Comparison of ENCODE assay signal across 1 cellular context in genomic region chr12:95143784-95144205, GRCh38.
TF ChIP-seq lines count a peak whose summit lies in the region.

No MANE protein-coding gene starts in this region.

TF ChIP-seq in SK-N-SH treated with all-trans-retinoic acid at 6 μM for 48 hours, 23 proteins besides CTCF, POLR2A, EP300 and RAD21 (continued from another document):
- TF ChIP-seq, protein P1, sequence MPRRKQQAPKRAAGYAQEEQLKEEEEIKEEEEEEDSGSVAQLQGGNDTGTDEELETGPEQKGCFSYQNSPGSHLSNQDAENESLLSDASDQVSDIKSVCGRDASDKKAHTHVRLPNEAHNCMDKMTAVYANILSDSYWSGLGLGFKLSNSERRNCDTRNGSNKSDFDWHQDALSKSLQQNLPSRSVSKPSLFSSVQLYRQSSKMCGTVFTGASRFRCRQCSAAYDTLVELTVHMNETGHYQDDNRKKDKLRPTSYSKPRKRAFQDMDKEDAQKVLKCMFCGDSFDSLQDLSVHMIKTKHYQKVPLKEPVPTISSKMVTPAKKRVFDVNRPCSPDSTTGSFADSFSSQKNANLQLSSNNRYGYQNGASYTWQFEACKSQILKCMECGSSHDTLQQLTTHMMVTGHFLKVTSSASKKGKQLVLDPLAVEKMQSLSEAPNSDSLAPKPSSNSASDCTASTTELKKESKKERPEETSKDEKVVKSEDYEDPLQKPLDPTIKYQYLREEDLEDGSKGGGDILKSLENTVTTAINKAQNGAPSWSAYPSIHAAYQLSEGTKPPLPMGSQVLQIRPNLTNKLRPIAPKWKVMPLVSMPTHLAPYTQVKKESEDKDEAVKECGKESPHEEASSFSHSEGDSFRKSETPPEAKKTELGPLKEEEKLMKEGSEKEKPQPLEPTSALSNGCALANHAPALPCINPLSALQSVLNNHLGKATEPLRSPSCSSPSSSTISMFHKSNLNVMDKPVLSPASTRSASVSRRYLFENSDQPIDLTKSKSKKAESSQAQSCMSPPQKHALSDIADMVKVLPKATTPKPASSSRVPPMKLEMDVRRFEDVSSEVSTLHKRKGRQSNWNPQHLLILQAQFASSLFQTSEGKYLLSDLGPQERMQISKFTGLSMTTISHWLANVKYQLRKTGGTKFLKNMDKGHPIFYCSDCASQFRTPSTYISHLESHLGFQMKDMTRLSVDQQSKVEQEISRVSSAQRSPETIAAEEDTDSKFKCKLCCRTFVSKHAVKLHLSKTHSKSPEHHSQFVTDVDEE (CRISPR knock-in tag; IDR thresholded peaks at IDR 0.05): no peak
- TF ChIP-seq GLIS3 (CRISPR knock-in tag; IDR thresholded peaks at IDR 0.05): no peak
- no peak for TF ChIP-seq ZFP30 (CRISPR knock-in tag; IDR thresholded peaks at IDR 0.05)
- TF ChIP-seq PPARA (CRISPR knock-in tag; IDR thresholded peaks at IDR 0.05; ENCODE audit: borderline replicate concordance): no peak
- TF ChIP-seq ZNF70 (CRISPR knock-in tag; IDR thresholded peaks at IDR 0.05): no peak
- TF ChIP-seq RARB (CRISPR knock-in tag; IDR thresholded peaks at IDR 0.05): no peak
- TF ChIP-seq, protein P2, sequence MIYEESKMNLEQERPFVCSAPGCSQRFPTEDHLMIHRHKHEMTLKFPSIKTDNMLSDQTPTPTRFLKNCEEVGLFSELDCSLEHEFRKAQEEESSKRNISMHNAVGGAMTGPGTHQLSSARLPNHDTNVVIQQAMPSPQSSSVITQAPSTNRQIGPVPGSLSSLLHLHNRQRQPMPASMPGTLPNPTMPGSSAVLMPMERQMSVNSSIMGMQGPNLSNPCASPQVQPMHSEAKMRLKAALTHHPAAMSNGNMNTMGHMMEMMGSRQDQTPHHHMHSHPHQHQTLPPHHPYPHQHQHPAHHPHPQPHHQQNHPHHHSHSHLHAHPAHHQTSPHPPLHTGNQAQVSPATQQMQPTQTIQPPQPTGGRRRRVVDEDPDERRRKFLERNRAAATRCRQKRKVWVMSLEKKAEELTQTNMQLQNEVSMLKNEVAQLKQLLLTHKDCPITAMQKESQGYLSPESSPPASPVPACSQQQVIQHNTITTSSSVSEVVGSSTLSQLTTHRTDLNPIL (CRISPR knock-in tag; IDR thresholded peaks at IDR 0.05; ENCODE audit: low read depth): no peak
- TF ChIP-seq, protein P3, sequence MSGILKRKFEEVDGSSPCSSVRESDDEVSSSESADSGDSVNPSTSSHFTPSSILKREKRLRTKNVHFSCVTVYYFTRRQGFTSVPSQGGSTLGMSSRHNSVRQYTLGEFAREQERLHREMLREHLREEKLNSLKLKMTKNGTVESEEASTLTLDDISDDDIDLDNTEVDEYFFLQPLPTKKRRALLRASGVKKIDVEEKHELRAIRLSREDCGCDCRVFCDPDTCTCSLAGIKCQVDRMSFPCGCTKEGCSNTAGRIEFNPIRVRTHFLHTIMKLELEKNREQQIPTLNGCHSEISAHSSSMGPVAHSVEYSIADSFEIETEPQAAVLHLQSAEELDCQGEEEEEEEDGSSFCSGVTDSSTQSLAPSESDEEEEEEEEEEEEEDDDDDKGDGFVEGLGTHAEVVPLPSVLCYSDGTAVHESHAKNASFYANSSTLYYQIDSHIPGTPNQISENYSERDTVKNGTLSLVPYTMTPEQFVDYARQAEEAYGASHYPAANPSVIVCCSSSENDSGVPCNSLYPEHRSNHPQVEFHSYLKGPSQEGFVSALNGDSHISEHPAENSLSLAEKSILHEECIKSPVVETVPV (CRISPR knock-in tag; IDR thresholded peaks at IDR 0.05): no peak
- no peak for TF ChIP-seq ARNTL (CRISPR knock-in tag; IDR thresholded peaks at IDR 0.05; ENCODE audit: borderline replicate concordance, low read depth)
- TF ChIP-seq ESRRG (CRISPR knock-in tag; IDR thresholded peaks at IDR 0.05): no peak
- no peak for TF ChIP-seq CSDC2 (CRISPR knock-in tag; IDR thresholded peaks at IDR 0.05)
- TF ChIP-seq ZC3H10 (CRISPR knock-in tag; IDR thresholded peaks at IDR 0.05): no peak
- TF ChIP-seq TCF4 (CRISPR knock-in tag; IDR thresholded peaks at IDR 0.05; ENCODE audit: borderline replicate concordance): no peak
